Comparison of ENCODE assay signal across 31 cellular contexts in the genomic region with DNA sequence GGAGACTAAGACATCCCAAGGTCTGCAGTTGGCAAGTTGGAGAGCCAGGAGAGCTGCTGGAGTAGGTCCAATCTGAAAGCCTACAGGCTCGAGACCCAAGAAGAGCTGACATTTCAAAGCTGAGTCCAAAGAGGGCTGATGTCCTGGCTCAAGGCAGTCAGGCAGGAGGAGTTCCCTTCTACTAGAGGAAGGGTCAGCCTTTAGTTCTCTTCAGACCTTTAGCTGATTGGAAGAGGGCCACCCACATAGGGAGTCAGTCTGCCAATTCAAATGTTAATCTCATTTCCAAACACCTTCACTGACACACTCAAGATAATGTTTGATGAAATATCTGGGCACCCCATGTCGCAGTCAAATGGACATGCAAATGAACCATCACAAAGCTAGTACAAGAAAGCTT.
"Had no signal": no experiment of that assay in that cellular context is flagged by ENCODE, and none has a peak within 500 bp of the region (broad histone marks: within the 10 kb centered on the region; RNA-seq: fewer than 3 reads in every experiment).

No MANE protein-coding gene starts in this region.

- H3K4me1 Mint-ChIP-seq: natural killer cell; nephron; neural progenitor cell; stimulated activated memory B cell treated with anti-CD40 and anti-IgM and Interleukin-4, amounts not matched to agents 10 μg/mL and 1 μg/mL and 100 μg/mL, for 72 hours; stimulated activated naive CD8-positive, alpha-beta T cell treated with anti-CD3 and anti-CD28 coated beads, Interleukin-15, amount 100 ng/mL, for 72 hours had no signal

- H3K27ac ChIP-seq: neural progenitor cell, ovary, parathyroid adenoma, psoas muscle, right lobe of liver, sigmoid colon, spleen, suprapubic skin, testis, tibial artery, transverse colon, upper lobe of right lung, uterus had no signal

- H3K4me3 ChIP-seq: neural progenitor cell, ovary, psoas muscle, right lobe of liver, sigmoid colon, spleen, suprapubic skin, testis, tibial artery, transverse colon, upper lobe of right lung, uterus had no signal

- ATAC-seq: natural killer cell; psoas muscle; right cardiac atrium; right lobe of liver; stimulated activated memory B cell treated with anti-CD40 and anti-IgM and Interleukin-4, amounts not matched to agents 10 μg/mL and 1 μg/mL and 100 μg/mL, for 72 hours; stimulated activated naive CD8-positive, alpha-beta T cell treated with anti-CD3 and anti-CD28 coated beads, Interleukin-15, amount 100 ng/mL, for 72 hours; stimulated activated naive CD8-positive, alpha-beta T cell treated with anti-CD3 and anti-CD28 coated beads, Interleukin-15, Interleukin-2, amounts not matched to agents 100 U/mL and 50 U/mL, for 24 hours; upper lobe of right lung had no signal

- DNase-seq: natural killer cell; occipital lobe; ovary; posterior cingulate gyrus; psoas muscle; right cardiac atrium; right lobe of liver; sigmoid colon; small intestine; spleen; stimulated activated CD4-positive, alpha-beta T cell treated with anti-CD3 and anti-CD28 coated beads, Interleukin-12 subunit alpha, Interleukin-12 subunit beta, amount 100 ng/mL, for 4 hours; stimulated activated CD4-positive, alpha-beta T cell treated with anti-CD3 and anti-CD28 coated beads, Interleukin-1b, Interleukin-23, amount 100 ng/mL, for 48 hours; stimulated activated CD4-positive, alpha-beta T cell treated with anti-CD3 and anti-CD28 coated beads, Interleukin-4, amount 100 ng/mL, for 1 hour; stimulated activated CD4-positive, alpha-beta T cell treated with anti-CD3 and anti-CD28 coated beads, Interleukin-4, amount 100 ng/mL, for 4 hours; stimulated activated CD8-positive, alpha-beta memory T cell treated with anti-CD3 and anti-CD28 coated beads, Interleukin-4, amount 100 ng/mL, for 48 hours; stimulated activated naive CD4-positive, alpha-beta T cell; stimulated activated naive CD8-positive, alpha-beta T cell treated with anti-CD3 and anti-CD28 coated beads, Interleukin-15, amount 100 ng/mL, for 72 hours; stimulated activated naive CD8-positive, alpha-beta T cell treated with anti-CD3 and anti-CD28 coated beads, Interleukin-15, Interleukin-2, amounts not matched to agents 100 U/mL and 50 U/mL, for 24 hours; substantia nigra; testis; tibial artery; transverse colon; upper lobe of right lung; uterus had no signal

- H3K4me3 Mint-ChIP-seq: natural killer cell; nephron; neural progenitor cell; stimulated activated memory B cell treated with anti-CD40 and anti-IgM and Interleukin-4, amounts not matched to agents 10 μg/mL and 1 μg/mL and 100 μg/mL, for 72 hours; stimulated activated naive CD8-positive, alpha-beta T cell treated with anti-CD3 and anti-CD28 coated beads, Interleukin-15, amount 100 ng/mL, for 72 hours; type B pancreatic cell had no signal

- H3K9me3 Mint-ChIP-seq: natural killer cell; nephron; neural progenitor cell; stimulated activated memory B cell treated with anti-CD40 and anti-IgM and Interleukin-4, amounts not matched to agents 10 μg/mL and 1 μg/mL and 100 μg/mL, for 72 hours; stimulated activated naive CD8-positive, alpha-beta T cell treated with anti-CD3 and anti-CD28 coated beads, Interleukin-15, amount 100 ng/mL, for 72 hours had no signal

- H3K4me1 ChIP-seq: neural progenitor cell, parathyroid adenoma, psoas muscle, right lobe of liver, sigmoid colon, spleen, testis, tibial artery, transverse colon, upper lobe of right lung, uterus had no signal

- H3K79me2 ChIP-seq: parathyroid adenoma had no signal

- H3K27ac Mint-ChIP-seq: natural killer cell; nephron; neural progenitor cell; progenitor cell of endocrine pancreas; stimulated activated memory B cell treated with anti-CD40 and anti-IgM and Interleukin-4, amounts not matched to agents 10 μg/mL and 1 μg/mL and 100 μg/mL, for 72 hours; stimulated activated naive CD8-positive, alpha-beta T cell treated with anti-CD3 and anti-CD28 coated beads, Interleukin-15, amount 100 ng/mL, for 72 hours; type B pancreatic cell had no signal

- H3K9ac ChIP-seq: neural progenitor cell, parathyroid adenoma had no signal

- H3K4me2 ChIP-seq: neural progenitor cell had no signal

- H3K36me3 ChIP-seq: neural progenitor cell, ovary, right lobe of liver, sigmoid colon, spleen, suprapubic skin, tibial artery, transverse colon, upper lobe of right lung, uterus had no signal

- H3K36me3 Mint-ChIP-seq: natural killer cell; neural progenitor cell; stimulated activated memory B cell treated with anti-CD40 and anti-IgM and Interleukin-4, amounts not matched to agents 10 μg/mL and 1 μg/mL and 100 μg/mL, for 72 hours; type B pancreatic cell had no signal

- H2AFZ ChIP-seq: neural progenitor cell, parathyroid adenoma had no signal

- H3K9me3 ChIP-seq: ovary, psoas muscle, right lobe of liver, sigmoid colon, spleen, suprapubic skin, testis, tibial artery, transverse colon, upper lobe of right lung, uterus had no signal

- H3K27me3 ChIP-seq: neural progenitor cell, ovary, right lobe of liver, sigmoid colon, suprapubic skin, testis, tibial artery, transverse colon, upper lobe of right lung, uterus had no signal
